In genomic region chr9:76445976-76446375, GRCh38 we compare ENCODE assay signal across 25 cellular contexts.
"Had no signal": no experiment of that assay in that cellular context is flagged by ENCODE, and none has a peak within 500 bp of the region (broad histone marks: within the 10 kb centered on the region; RNA-seq: fewer than 3 reads in every experiment).

No MANE protein-coding gene starts in this region.

- H3K27ac Mint-ChIP-seq: memory B cell; natural killer cell; progenitor cell of endocrine pancreas; stimulated activated naive CD8-positive, alpha-beta T cell treated with anti-CD3 and anti-CD28 coated beads, Interleukin-15, amount 100 ng/mL, for 72 hours had no signal

- H3K4me1 ChIP-seq: pancreas, right lobe of liver, vagina had no signal

- H3K36me3 ChIP-seq: esophagus muscularis mucosa, heart left ventricle, pancreas, right lobe of liver, suprapubic skin, transverse colon, vagina had no signal

- H3K4me3 ChIP-seq: coronary artery, esophagus muscularis mucosa, heart left ventricle, hepatocyte, lung, pancreas, right lobe of liver, smooth muscle cell, suprapubic skin, transverse colon, vagina had no signal

- H2AFZ ChIP-seq: hepatocyte had no signal

- H3K9me3 ChIP-seq: esophagus muscularis mucosa, heart left ventricle, pancreas, right lobe of liver, suprapubic skin, transverse colon, vagina had no signal

- DNase-seq: dermis blood vessel endothelial cell; effector memory CD4-positive, alpha-beta T cell; heart left ventricle; kidney; natural killer cell; occipital lobe; pancreas; right lobe of liver; stimulated activated CD4-positive, alpha-beta T cell treated with anti-CD3 and anti-CD28 coated beads, Interleukin-12 subunit alpha, Interleukin-12 subunit beta, amount 100 ng/mL, for 4 hours; stimulated activated CD4-positive, alpha-beta T cell treated with anti-CD3 and anti-CD28 coated beads, Interleukin-1b, Interleukin-23, amount 100 ng/mL, for 48 hours; stimulated activated CD4-positive, alpha-beta T cell treated with anti-CD3 and anti-CD28 coated beads, Interleukin-4, amount 100 ng/mL, for 1 hour; stimulated activated CD8-positive, alpha-beta memory T cell treated with anti-CD3 and anti-CD28 coated beads, Interleukin-4, amount 100 ng/mL, for 48 hours; stimulated activated naive CD4-positive, alpha-beta T cell; stimulated activated naive CD8-positive, alpha-beta T cell treated with anti-CD3 and anti-CD28 coated beads, Interleukin-15, amount 100 ng/mL, for 72 hours; transverse colon had no signal

- H3K27ac ChIP-seq: coronary artery, esophagus muscularis mucosa, heart left ventricle, hepatocyte, pancreas, right lobe of liver, suprapubic skin, transverse colon, vagina had no signal

- H3K79me2 ChIP-seq: hepatocyte had no signal

- H3K27me3 Mint-ChIP-seq: progenitor cell of endocrine pancreas had no signal

- H3K36me3 Mint-ChIP-seq: natural killer cell had no signal

- H3K4me1 Mint-ChIP-seq: memory B cell had no signal

- H3K4me3 Mint-ChIP-seq: memory B cell; natural killer cell; stimulated activated naive CD8-positive, alpha-beta T cell treated with anti-CD3 and anti-CD28 coated beads, Interleukin-15, amount 100 ng/mL, for 72 hours had no signal

- H3K4me2 ChIP-seq: hepatocyte, smooth muscle cell had no signal

- H3K9me3 Mint-ChIP-seq: natural killer cell had no signal

- ATAC-seq: heart left ventricle; left lobe of liver; natural killer cell; pancreas; right lobe of liver; stimulated activated naive CD8-positive, alpha-beta T cell treated with anti-CD3 and anti-CD28 coated beads, Interleukin-15, amount 100 ng/mL, for 72 hours had no signal

- H3K27me3 ChIP-seq: heart left ventricle, hepatocyte, pancreas, right lobe of liver, suprapubic skin, transverse colon, vagina had no signal
